15 cellular contexts compared by ENCODE assay signal in genomic region chr3:19957354-19957753, GRCh38. TPM values are rescaled to one million over a fixed set of nuclear protein-coding genes. Genes with fewer than 3 reads are reported as not detected.
"Had no signal": no experiment of that assay in that cellular context is flagged by ENCODE, and none has a peak within 500 bp of the region (broad histone marks: within the 10 kb centered on the region; RNA-seq: fewer than 3 reads in every experiment).

No MANE protein-coding gene starts in this region.

RNA-seq across cellular contexts. Expression of gene PP2D1, which starts 54.7 kb away (rescaled TPM):
- total RNA-seq: activated CD4-positive, alpha-beta T cell treated with anti-CD3 and anti-CD28 coated beads for 36 hours; activated CD4-positive, alpha-beta T cell treated with anti-CD3 and anti-CD28 coated beads, Interleukin-2, amount 10 ng/mL, durations not matched to agents 7 days and 5 days; activated CD8-positive, alpha-beta T cell treated with anti-CD3 and anti-CD28 coated beads, Interleukin-2, amount 10 ng/mL, durations not matched to agents 7 days and 5 days; activated naive CD4-positive, alpha-beta T cell treated with anti-CD3 and anti-CD28 coated beads for 36 hours; activated naive CD4-positive, alpha-beta T cell treated with anti-CD3 and anti-CD28 coated beads, Interleukin-2, amount 50 U/mL, for 72 hours; activated T-cell treated with anti-CD3 and anti-CD28 coated beads, Interleukin-2, amount 50 U/mL, for 4 hours; activated T-helper 1 cell treated with anti-CD3 and anti-CD28 coated beads, Interleukin-12 subunit alpha, Interleukin-12 subunit beta, Interleukin-2, Interleukin-4 antibody, amounts not matched to agents 30 ng/mL and 10 ng/mL and 1 ng/mL, durations not matched to agents 14 hours and 24 hours and 36 hours; adrenal gland; astrocyte; body of pancreas; bronchial epithelial cell; NCI-H460; Peyer's patch; SJSA1 had no signal
- polyA plus RNA-seq: adrenal gland, SK-N-SH had no signal
